ENCODE assay signal across 9 cellular contexts in the genomic region with DNA sequence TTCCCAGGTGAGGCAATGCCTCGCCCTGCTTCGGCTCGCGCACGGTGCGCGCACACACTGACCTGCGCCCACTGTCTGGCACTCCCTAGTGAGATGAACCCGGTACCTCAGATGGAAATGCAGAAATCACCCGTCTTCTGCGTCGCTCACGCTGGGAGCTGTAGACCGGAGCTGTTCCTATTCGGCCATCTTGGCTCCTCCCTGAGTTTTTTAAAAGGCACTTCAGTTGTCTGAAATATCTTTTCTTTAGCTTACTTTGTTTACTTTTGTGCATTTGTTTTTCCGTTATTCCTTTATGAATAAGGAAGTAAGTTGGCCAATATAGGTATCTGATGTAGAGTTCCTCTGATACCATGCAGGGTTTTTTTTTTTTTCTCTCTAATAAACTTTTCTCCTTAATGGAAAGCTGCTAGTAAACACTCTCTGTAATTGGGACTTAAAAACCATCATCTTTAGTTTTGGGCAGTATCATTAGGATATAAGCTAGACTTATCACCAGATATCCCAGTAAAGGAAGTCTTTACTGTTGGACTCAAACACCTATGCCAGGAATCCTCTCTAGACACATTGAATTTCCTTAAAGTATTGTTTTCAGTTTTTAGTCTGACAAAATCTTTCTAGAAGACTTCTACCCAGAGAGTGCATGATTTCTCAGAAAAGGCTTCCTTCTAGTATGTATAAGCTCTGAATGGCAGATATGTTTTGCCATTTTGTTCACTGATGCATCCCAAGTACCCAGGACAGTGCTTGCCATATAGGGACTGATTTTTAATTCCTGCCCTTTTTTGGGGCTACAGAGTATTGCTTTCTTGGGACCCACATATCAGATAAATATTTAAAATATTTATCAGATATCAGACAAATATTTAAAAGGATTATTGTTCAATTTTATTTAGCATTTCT. TPM values are rescaled to one million over a fixed set of nuclear protein-coding genes. Genes with fewer than 3 reads are reported as not detected.
DNase-seq lines count a peak whose midpoint lies in the region; ATAC-seq and TF ChIP-seq lines count a peak whose summit lies in the region.
"Had no signal": no experiment of that assay in that cellular context is flagged by ENCODE, and none has a peak within 500 bp of the region (broad histone marks: within the 10 kb centered on the region; RNA-seq: fewer than 3 reads in every experiment).

No MANE protein-coding gene starts in this region.

- no peak overlapping the region for H3K9ac ChIP-seq in rectal smooth muscle tissue (ENCODE audit: low read length)

- H3K4me1 ChIP-seq in Panc1 (ENCODE audit: control insufficient read depth, insufficient read depth, low read length) (peaks cover 4% of the 10 kb centered on the region), esophagus squamous epithelium (peaks cover 0 to 10% (median 5%) of the 10 kb centered on the region in 3 donors), rectal smooth muscle tissue (ENCODE audit: control insufficient read depth, insufficient read depth, low read length) (no peaks in the 10 kb centered on the region)

- H3K9me3 ChIP-seq in Panc1 (ENCODE audit: control insufficient read depth, insufficient read depth, low read depth, low read length) (no peaks in the 10 kb centered on the region), esophagus squamous epithelium (no peaks in the 10 kb centered on the region)

- intact Hi-C loops in Panc1 (cut with micrococcal nuclease; ENCODE audit: unreplicated experiment): no loop called here
- intact Hi-C loops in esophagus squamous epithelium (cut with DNase I): no loop called here

- ATAC-seq in Panc1 (no peak), GM21723 (IDR thresholded peaks at IDR 0.05; ENCODE audit: unreplicated experiment) (no peak)

- no TSS peak for BruUV-seq in Panc1 (replicated peaks; lab: Mats Ljungman, UMichigan)

- TF ChIP-seq CTCF in Panc1 (IDR thresholded peaks at IDR 0.05) (no peak), esophagus squamous epithelium (IDR thresholded peaks at IDR 0.05) (no peak)

- 15 to 24% methylated on average over 7 to 8 of the region's 16 CpGs for WGBS in esophagus squamous epithelium, 2 donors

- TF ChIP-seq POLR2A in esophagus squamous epithelium (IDR thresholded peaks at IDR 0.05): no peak

- H3K27ac ChIP-seq in Panc1 (ENCODE audit: low read length): peak overlapping the region; percentile 87
- H3K27ac ChIP-seq in esophagus squamous epithelium: peak overlapping the region; percentile 65 to 81 (median 78)
- H3K27ac ChIP-seq in rectal smooth muscle tissue (ENCODE audit: low read depth, low read length): peak overlapping the region; percentile 32

- peak overlapping the region; percentile 31 for H3K4me3 ChIP-seq in H7 (ENCODE audit: insufficient read depth, low read depth, low read length)
- peak overlapping the region; percentile 30 to 32; a peak in 3 of 4 replicates for H3K4me3 ChIP-seq in Panc1 (ENCODE audit: low read depth in 2 of 2, low read length in 2 of 2)
- H3K4me3 ChIP-seq in esophagus squamous epithelium: peak overlapping the region; percentile 12 to 59 (median 36)
- peak overlapping the region; percentile 21 for H3K4me3 ChIP-seq in rectal smooth muscle tissue (ENCODE audit: low read length)

- DNase-seq in H7: no peak
- DNase-seq in Panc1 (ENCODE audit: low read depth, low spot score): no peak
- DNase-seq in esophagus squamous epithelium (lab: John Stamatoyannopoulos, UW): no peak
- DNase-seq in activated gamma-delta T cell treated with Interleukin-2 at 50 U/mL for 16 hours: no peak
- DNase-seq in DMS153 treated with DMSO at 0.1 percent for 48 hours (lab: John Stamatoyannopoulos, UW; ENCODE audit: unreplicated experiment): no peak
- no peak for DNase-seq in stimulated activated CD4-positive, alpha-beta T cell treated with anti-CD3 and anti-CD28 coated beads, Interleukin-12 subunit alpha, Interleukin-12 subunit beta, amount 100 ng/mL, for 4 hours
- DNase-seq: NCI-H774 had no signal

- H3K36me3 ChIP-seq in H7 (replicated peaks; ENCODE audit: control insufficient read depth, insufficient read depth, low read length) (no peaks in the 10 kb centered on the region), Panc1 (ENCODE audit: control insufficient read depth, insufficient read depth, low read length) (peaks cover 9% of the 10 kb centered on the region; the same call in 1 of the 2 replicates), esophagus squamous epithelium (peaks cover 0 to 5% (median 0%) of the 10 kb centered on the region in 3 donors), rectal smooth muscle tissue (ENCODE audit: control insufficient read depth, insufficient read depth, low read length) (no peaks in the 10 kb centered on the region)

- CTCF ChIA-PET in Panc1 (lab: Charles Lee): interaction anchor here (0.5 to 0.6 kb wide), 2 partner anchors 86 to 320 kb away, joined by 4 to 6 read pairs; a partner anchor contains a TSS

- POLR2A ChIA-PET in Panc1 (lab: Charles Lee): interaction anchor here (0.6 kb wide), 4 partner anchors 8 to 98 kb away, joined by 3 to 11 read pairs (median 9); no protein-coding TSS in a partner anchor

- H3K27me3 ChIP-seq in H7 (ENCODE audit: control insufficient read depth, insufficient read depth, low read length) (no peaks in the 10 kb centered on the region), Panc1 (ENCODE audit: control insufficient read depth, insufficient read depth, low read length) (no peaks in the 10 kb centered on the region), esophagus squamous epithelium (no peaks in the 10 kb centered on the region), rectal smooth muscle tissue (ENCODE audit: control insufficient read depth, insufficient read depth, low read length) (no peaks in the 10 kb centered on the region)

- in situ Hi-C loops in Panc1 (cut with HindIII; ENCODE audit: low pct_unique_long_range_greater_than_20kb, low sequenced_read_pairs): no loop called here

RNA-seq across cellular contexts. Expression of a gene that starts 35.8 kb away (rescaled TPM):
- 7.4 and 9.5 TPM in 2 replicates for total RNA-seq in H7 (2014; rRNA removed; shearing (Covaris generic))
- 0.31 TPM for total RNA-seq in Panc1 (2021; ENCODE audit: unreplicated experiment)
- 0.29 TPM for polyA plus RNA-seq in Panc1 (2012; ENCODE audit: insufficient read length)
- total RNA-seq in esophagus squamous epithelium: 10 to 100 TPM in 1 of 4 donors, 1 to 10 TPM in 3; 2.4 to 10.6 (median 4.3) TPM

Comparison
In these comparisons a context has a peak if more than half of its experiments do, and no peak if none do; other contexts are left out.
1. H3K27ac ChIP-seq: peak in every context shown above with its lines; median percentile 87 in Panc1; 78 in esophagus squamous epithelium; 32 in rectal smooth muscle tissue.